In the genomic region with DNA sequence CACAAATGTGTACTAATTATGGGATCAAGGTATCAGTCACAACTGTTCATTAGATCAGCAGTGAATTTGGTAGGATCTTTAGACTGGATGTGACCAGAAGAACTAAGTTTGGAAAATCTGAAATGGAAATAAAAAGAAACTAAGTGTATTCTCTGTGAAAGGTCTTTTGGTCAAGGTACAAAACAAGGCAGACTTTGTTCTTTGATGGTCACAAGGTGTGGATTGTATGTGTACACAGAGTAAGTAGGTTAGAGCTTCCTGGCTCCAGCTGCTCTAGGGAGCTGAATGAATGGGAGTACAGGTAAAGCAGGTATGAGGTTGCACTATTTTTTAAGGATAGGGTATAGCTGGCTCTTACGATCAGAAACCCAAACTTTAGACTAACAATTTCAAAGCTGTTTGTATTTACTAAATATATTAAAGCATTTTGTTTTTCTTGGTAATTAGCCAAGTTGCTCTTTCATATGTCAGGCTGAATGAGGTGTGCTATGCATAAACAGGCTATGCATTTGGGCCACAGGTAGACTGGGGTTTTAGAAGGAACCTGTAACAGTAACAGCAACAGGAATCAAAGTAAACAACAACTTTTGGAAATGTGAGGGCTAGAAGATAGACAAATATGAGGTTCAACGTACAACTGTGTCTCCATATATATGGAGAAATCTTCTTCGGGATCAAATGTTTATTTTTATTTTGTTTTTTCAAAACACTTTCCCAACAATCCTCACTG, we compare ENCODE assay signal across 1 cellular context.
A peak's percentile ranks its signal among the peaks of the same experiment; 100 is the strongest.
TF ChIP-seq lines count a peak whose summit lies in the region.

No MANE protein-coding gene starts in this region.

TF ChIP-seq in HepG2, 621 proteins besides CTCF, POLR2A, EP300 and RAD21 (continued from another document):
- TF ChIP-seq, protein P1, sequence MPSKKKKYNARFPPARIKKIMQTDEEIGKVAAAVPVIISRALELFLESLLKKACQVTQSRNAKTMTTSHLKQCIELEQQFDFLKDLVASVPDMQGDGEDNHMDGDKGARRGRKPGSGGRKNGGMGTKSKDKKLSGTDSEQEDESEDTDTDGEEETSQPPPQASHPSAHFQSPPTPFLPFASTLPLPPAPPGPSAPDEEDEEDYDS (CRISPR knock-in tag; IDR thresholded peaks at IDR 0.05) = peak; percentile 21; the same call in 1 of the 2 replicates
- no peak for TF ChIP-seq ZBTB7A (CRISPR knock-in tag; IDR thresholded peaks at IDR 0.05)
- TF ChIP-seq, protein P2, sequence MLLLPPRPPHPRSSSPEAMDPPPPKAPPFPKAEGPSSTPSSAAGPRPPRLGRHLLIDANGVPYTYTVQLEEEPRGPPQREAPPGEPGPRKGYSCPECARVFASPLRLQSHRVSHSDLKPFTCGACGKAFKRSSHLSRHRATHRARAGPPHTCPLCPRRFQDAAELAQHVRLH (CRISPR knock-in tag; IDR thresholded peaks at IDR 0.05; ENCODE audit: borderline replicate concordance, low read depth) = no peak
- TF ChIP-seq NCOA1 (CRISPR knock-in tag; IDR thresholded peaks at IDR 0.05) = 0 out of 2 replicates have a peak, but pooled peaks have one; percentile 25
- peak; percentile 43; the same call in 1 of the 2 replicates for TF ChIP-seq KDM6A (CRISPR knock-in tag; IDR thresholded peaks at IDR 0.05; ENCODE audit: low read depth)
- TF ChIP-seq FOXA1 (IDR thresholded peaks at IDR 0.05) = no peak
- TF ChIP-seq FOXA1 (CRISPR knock-in tag; IDR thresholded peaks at IDR 0.05) = peak; percentile 85
- TF ChIP-seq ZGPAT (CRISPR knock-in tag; IDR thresholded peaks at IDR 0.05) = peak; percentile 40; the same call in 1 of the 2 replicates
- TF ChIP-seq, protein P3, sequence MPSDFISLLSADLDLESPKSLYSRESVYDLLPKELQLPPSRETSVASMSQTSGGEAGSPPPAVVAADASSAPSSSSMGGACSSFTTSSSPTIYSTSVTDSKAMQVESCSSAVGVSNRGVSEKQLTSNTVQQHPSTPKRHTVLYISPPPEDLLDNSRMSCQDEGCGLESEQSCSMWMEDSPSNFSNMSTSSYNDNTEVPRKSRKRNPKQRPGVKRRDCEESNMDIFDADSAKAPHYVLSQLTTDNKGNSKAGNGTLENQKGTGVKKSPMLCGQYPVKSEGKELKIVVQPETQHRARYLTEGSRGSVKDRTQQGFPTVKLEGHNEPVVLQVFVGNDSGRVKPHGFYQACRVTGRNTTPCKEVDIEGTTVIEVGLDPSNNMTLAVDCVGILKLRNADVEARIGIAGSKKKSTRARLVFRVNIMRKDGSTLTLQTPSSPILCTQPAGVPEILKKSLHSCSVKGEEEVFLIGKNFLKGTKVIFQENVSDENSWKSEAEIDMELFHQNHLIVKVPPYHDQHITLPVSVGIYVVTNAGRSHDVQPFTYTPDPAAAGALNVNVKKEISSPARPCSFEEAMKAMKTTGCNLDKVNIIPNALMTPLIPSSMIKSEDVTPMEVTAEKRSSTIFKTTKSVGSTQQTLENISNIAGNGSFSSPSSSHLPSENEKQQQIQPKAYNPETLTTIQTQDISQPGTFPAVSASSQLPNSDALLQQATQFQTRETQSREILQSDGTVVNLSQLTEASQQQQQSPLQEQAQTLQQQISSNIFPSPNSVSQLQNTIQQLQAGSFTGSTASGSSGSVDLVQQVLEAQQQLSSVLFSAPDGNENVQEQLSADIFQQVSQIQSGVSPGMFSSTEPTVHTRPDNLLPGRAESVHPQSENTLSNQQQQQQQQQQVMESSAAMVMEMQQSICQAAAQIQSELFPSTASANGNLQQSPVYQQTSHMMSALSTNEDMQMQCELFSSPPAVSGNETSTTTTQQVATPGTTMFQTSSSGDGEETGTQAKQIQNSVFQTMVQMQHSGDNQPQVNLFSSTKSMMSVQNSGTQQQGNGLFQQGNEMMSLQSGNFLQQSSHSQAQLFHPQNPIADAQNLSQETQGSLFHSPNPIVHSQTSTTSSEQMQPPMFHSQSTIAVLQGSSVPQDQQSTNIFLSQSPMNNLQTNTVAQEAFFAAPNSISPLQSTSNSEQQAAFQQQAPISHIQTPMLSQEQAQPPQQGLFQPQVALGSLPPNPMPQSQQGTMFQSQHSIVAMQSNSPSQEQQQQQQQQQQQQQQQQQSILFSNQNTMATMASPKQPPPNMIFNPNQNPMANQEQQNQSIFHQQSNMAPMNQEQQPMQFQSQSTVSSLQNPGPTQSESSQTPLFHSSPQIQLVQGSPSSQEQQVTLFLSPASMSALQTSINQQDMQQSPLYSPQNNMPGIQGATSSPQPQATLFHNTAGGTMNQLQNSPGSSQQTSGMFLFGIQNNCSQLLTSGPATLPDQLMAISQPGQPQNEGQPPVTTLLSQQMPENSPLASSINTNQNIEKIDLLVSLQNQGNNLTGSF (CRISPR knock-in tag; IDR thresholded peaks at IDR 0.05) = no peak
- TF ChIP-seq RXRB (CRISPR knock-in tag; IDR thresholded peaks at IDR 0.05; ENCODE audit: borderline replicate concordance) = peak; percentile 67; the same call in 1 of the 2 replicates
- no peak for TF ChIP-seq ZNF34 (CRISPR knock-in tag; IDR thresholded peaks at IDR 0.05; ENCODE audit: borderline replicate concordance)
- TF ChIP-seq ZFP1 (CRISPR knock-in tag; IDR thresholded peaks at IDR 0.05) = no peak
- TF ChIP-seq NKX3-1 (CRISPR knock-in tag; IDR thresholded peaks at IDR 0.05) = no peak
- no peak for TF ChIP-seq ZFP37 (CRISPR knock-in tag; IDR thresholded peaks at IDR 0.05; ENCODE audit: borderline replicate concordance)
- TF ChIP-seq ZNF83 (CRISPR knock-in tag; IDR thresholded peaks at IDR 0.05; ENCODE audit: borderline replicate concordance) = no peak
- no peak for TF ChIP-seq ZNF282 (IDR thresholded peaks at IDR 0.05; ENCODE audit: partially characterized antibody)
TF ChIP-seq in HepG2: peak in this region for 57.
